Comparison of ENCODE assay signal across 20 cellular contexts in genomic region chr1:54937469-54937868, GRCh38. TPM values are rescaled to one million over a fixed set of nuclear protein-coding genes. Genes with fewer than 3 reads are reported as not detected.
DNase-seq lines count a peak whose midpoint lies in the region; ATAC-seq and TF ChIP-seq lines count a peak whose summit lies in the region.
"Had no signal": no experiment of that assay in that cellular context is flagged by ENCODE, and none has a peak within 500 bp of the region (broad histone marks: within the 10 kb centered on the region; RNA-seq: fewer than 3 reads in every experiment).

No MANE protein-coding gene starts in this region.

- POLR2A ChIA-PET in A673 (lab: Charles Lee; ENCODE audit: low non-redundant PET), result no interaction called here

- no peaks in the 10 kb centered on the region for H3K9me3 ChIP-seq in A673 (ENCODE audit: low read depth, low read length, poor library complexity, severe bottlenecking)
- no peaks in the 10 kb centered on the region for H3K9me3 ChIP-seq in spleen
- no peaks in the 10 kb centered on the region for H3K9me3 ChIP-seq in ovary
- H3K9me3 ChIP-seq: body of pancreas, stomach had no signal

- WGBS in spleen, 5 donors, result 54 to 84% (median 72%) methylated on average over 1 of the region's 1 CpG
- WGBS in ovary, 3 donors, result 32 to 51% (median 47%) methylated on average over 1 of the region's 1 CpG

- H3K4me1 ChIP-seq in A673 (ENCODE audit: insufficient read depth, low read length, poor library complexity, severe bottlenecking), result peaks cover 27% of the 10 kb centered on the region
- H3K4me1 ChIP-seq in spleen, result peaks cover 0 to 11% (median 4%) of the 10 kb centered on the region in 6 donors
- no peaks in the 10 kb centered on the region for H3K4me1 ChIP-seq in ovary (ENCODE audit: insufficient read depth)
- H3K4me1 ChIP-seq: body of pancreas, stomach had no signal

- no peak for TF ChIP-seq EP300 in ovary (IDR thresholded peaks at IDR 0.05)

- peaks cover 4% of the 10 kb centered on the region for H3K36me3 Mint-ChIP-seq in mesothelial cell of epicardium
- H3K36me3 Mint-ChIP-seq: CD4-positive, alpha-beta memory T cell; naive B cell had no signal

- TF ChIP-seq POLR2A in spleen (IDR thresholded peaks at IDR 0.05), result no peak
- TF ChIP-seq POLR2A in ovary (IDR thresholded peaks at IDR 0.05), result no peak

- peak overlapping the region; percentile 78 for H3K27ac Mint-ChIP-seq in mesothelial cell of epicardium
- H3K27ac Mint-ChIP-seq: naive B cell had no signal

- BruUV-seq in A673 (replicated peaks; lab: Mats Ljungman, UMichigan), result no TSS peak

- no peak for DNase-seq in A673 (ENCODE audit: low spot score)
- peak; percentile 58 for DNase-seq in M059J (ENCODE audit: low read depth)
- DNase-seq in epithelial cell of esophagus (ENCODE audit: low read depth), result peak; percentile 60
- DNase-seq in mesothelial cell of epicardium (ENCODE audit: low spot score in 2 of 2, unreplicated experiment in 2 of 2), result no peak
- no peak for DNase-seq in OCI-M2 (lab: John Stamatoyannopoulos, UW; ENCODE audit: unreplicated experiment)
- DNase-seq in spleen, result no peak
- DNase-seq in ovary, result no peak
- DNase-seq: activated CD8-positive, alpha-beta memory T cell treated with anti-CD3 and anti-CD28 coated beads, Interleukin-2, amount 50 U/mL, for 4 hours; activated naive CD4-positive, alpha-beta T cell; body of pancreas; CD4-positive, alpha-beta memory T cell; dermis blood vessel endothelial cell; MM.1S; naive B cell; NCI-H187 treated with DMSO at 0.1 percent for 48 hours; stomach had no signal

- H3K27ac ChIP-seq in A673 (ENCODE audit: low read depth, low read length, poor library complexity, severe bottlenecking) (no peak overlapping the region), spleen (peak overlapping the region in 1 of 8 donors; percentile 2), ovary (no peak overlapping the region)
- H3K27ac ChIP-seq: body of pancreas, SJSA1, stomach had no signal

- H3K9me3 Mint-ChIP-seq in mesothelial cell of epicardium, result peaks cover 10% of the 10 kb centered on the region

- no peak overlapping the region for H3K4me3 ChIP-seq in A673 (ENCODE audit: low read depth, low read length, poor library complexity, severe bottlenecking)
- no peak overlapping the region for H3K4me3 ChIP-seq in epithelial cell of esophagus (ENCODE audit: low read length)
- no peak overlapping the region for H3K4me3 ChIP-seq in spleen
- no peak overlapping the region for H3K4me3 ChIP-seq in ovary
- H3K4me3 ChIP-seq: body of pancreas, SJSA1, stomach had no signal

- H3K4me1 Mint-ChIP-seq in mesothelial cell of epicardium, result peaks cover 57% of the 10 kb centered on the region

- 0 out of 2 replicates have a peak, but pooled peaks have one; percentile 11 for TF ChIP-seq CTCF in A673 (conservative IDR thresholded peaks at IDR 0.05; ENCODE audit: low read depth, low read length)
- TF ChIP-seq CTCF in epithelial cell of esophagus (IDR thresholded peaks at IDR 0.05; ENCODE audit: insufficient read depth, low read depth, low read length, missing control alignments), result no peak
- no peak for TF ChIP-seq CTCF in mesothelial cell of epicardium (IDR thresholded peaks at IDR 0.05; ENCODE audit: unreplicated experiment)
- no peak for TF ChIP-seq CTCF in spleen (IDR thresholded peaks at IDR 0.05 in 8 of 11, conservative IDR thresholded peaks at IDR 0.05 in 3 of 11)
- TF ChIP-seq CTCF in ovary (IDR thresholded peaks at IDR 0.05), result no peak

- no peaks in the 10 kb centered on the region for H3K27me3 Mint-ChIP-seq in mesothelial cell of epicardium (ENCODE audit: low read depth)

- H3K36me3 ChIP-seq in A673 (ENCODE audit: insufficient read depth, low read length, poor library complexity, severe bottlenecking) (no peaks in the 10 kb centered on the region), spleen (no peaks in the 10 kb centered on the region), ovary (no peaks in the 10 kb centered on the region)
- H3K36me3 ChIP-seq: SJSA1, stomach had no signal

- no peak for ATAC-seq in HG03354 (IDR thresholded peaks at IDR 0.05; ENCODE audit: poor library complexity, severe bottlenecking, unreplicated experiment)
- ATAC-seq: body of pancreas had no signal

- CTCF ChIA-PET in A673 (lab: Charles Lee), result no interaction called here

- H3K27me3 ChIP-seq in A673 (replicated peaks; ENCODE audit: insufficient read depth, low read depth, low read length, poor library complexity) (no peaks in the 10 kb centered on the region), spleen (replicated peaks in 1 of 7) (peaks cover 0 to 6% (median 0%) of the 10 kb centered on the region in 7 donors), ovary (no peaks in the 10 kb centered on the region)
- H3K27me3 ChIP-seq: body of pancreas, SJSA1, stomach had no signal

- intact Hi-C loops in A673 (cut with micrococcal nuclease; ENCODE audit: unreplicated experiment) (no loop called here), spleen (cut with DNase I; ENCODE audit: low total_unique reads) (no loop called here), ovary (cut with DNase I) (no loop called here)

- no peak overlapping the region for H3K4me3 Mint-ChIP-seq in mesothelial cell of epicardium
- H3K4me3 Mint-ChIP-seq: CD4-positive, alpha-beta memory T cell; naive B cell had no signal

RNA-seq across cellular contexts. Expression of gene TMEM61, which starts 43.0 kb away (rescaled TPM):
- total RNA-seq in A673 (2021), result not detected in 2 replicates
- total RNA-seq in M059J (2014; rRNA removed; shearing (Covaris generic)), result not detected in 2 replicates
- total RNA-seq in mesothelial cell of epicardium, result 0.31 to 0.47 TPM (median 0.34 TPM) in 3 replicates
- 1 to 10 TPM in 2 of 7 donors, under 1 TPM in 2, not detected in 3; 0.44 to 2.1 (median 1.4) TPM for total RNA-seq in spleen
- under 1 TPM in 1 of 3 donors, not detected in 2; 0.19 TPM for polyA plus RNA-seq in spleen
- 1 to 10 TPM in 2 of 7 donors, under 1 TPM in 3, not detected in 2; 0.22 to 2.9 (median 0.60) TPM for total RNA-seq in ovary
- polyA plus RNA-seq in ovary, result under 1 TPM in 1 of 2 donors, not detected in 1; 0.63 TPM
- total RNA-seq: CD4-positive, alpha-beta memory T cell; dermis blood vessel endothelial cell; NCI-H460; SJSA1; urinary bladder had no signal
- polyA plus RNA-seq: CD4-positive, alpha-beta memory T cell had no signal

RNA-seq across cellular contexts. Expression of gene DHCR24, which starts 50.5 kb away (rescaled TPM):
- total RNA-seq in A673 (2021) (245 and 273 TPM in 2 replicates), mesothelial cell of epicardium (92.5 to 96.4 TPM (median 92.7 TPM) in 3 replicates), spleen (100 to 1,000 TPM; 112 to 370 (median 284) TPM), ovary (100 to 1,000 TPM in 2 of 7 donors, 10 to 100 TPM in 5; 10.5 to 220 (median 74.6) TPM)
- total RNA-seq in M059J (2014; rRNA removed; shearing (Covaris generic)), result 184 and 227 TPM in 2 replicates
- polyA plus RNA-seq in spleen (10 to 100 TPM in 1 of 3 donors, 1 to 10 TPM in 2; 7.0 to 29.7 (median 9.1) TPM), ovary (1,000 to 10,000 TPM in 1 of 2 donors, 10 to 100 TPM in 1; 24.9 to 1,394 TPM)

Comparison
In these comparisons a context has a peak if more than half of its experiments do, and no peak if none do; other contexts are left out.
1. DNase-seq: peak in M059J (single experiment) and epithelial cell of esophagus (single experiment); none in A673 (single experiment), mesothelial cell of epicardium (0 of 2), OCI-M2 (single experiment), spleen (single experiment) and ovary (0 of 5).